ENCODE assay signal across 21 cellular contexts in genomic region chr18:78975699-78976098, GRCh38. TPM values are rescaled to one million over a fixed set of nuclear protein-coding genes. Genes with fewer than 3 reads are reported as not detected.
DNase-seq lines count a peak whose midpoint lies in the region; ATAC-seq and TF ChIP-seq lines count a peak whose summit lies in the region.
"Had no signal": no experiment of that assay in that cellular context is flagged by ENCODE, and none has a peak within 500 bp of the region (broad histone marks: within the 10 kb centered on the region; RNA-seq: fewer than 3 reads in every experiment).

No MANE protein-coding gene starts in this region.

- H3K4me1 ChIP-seq in vagina (peaks cover 20% of the 10 kb centered on the region), ovary (ENCODE audit: insufficient read depth) (peaks cover 4% of the 10 kb centered on the region)

- TF ChIP-seq EP300 in ovary (IDR thresholded peaks at IDR 0.05): no peak

- ATAC-seq in HG03571 (IDR thresholded peaks at IDR 0.05; ENCODE audit: unreplicated experiment): no peak
- ATAC-seq in GM19351 (IDR thresholded peaks at IDR 0.05; ENCODE audit: unreplicated experiment): no peak
- ATAC-seq: CD8-positive, alpha-beta T cell; GM12878 had no signal

- WGBS in ovary, 3 donors: 8 to 13% (median 10%) methylated on average over 3 of the region's 3 CpGs

- H3K9me3 ChIP-seq in vagina (no peaks in the 10 kb centered on the region), ovary (no peaks in the 10 kb centered on the region)

- no peak for TF ChIP-seq POLR2A in vagina (IDR thresholded peaks at IDR 0.05)
- no peak for TF ChIP-seq POLR2A in ovary (IDR thresholded peaks at IDR 0.05)

- TF ChIP-seq CTCF in VCaP (conservative IDR thresholded peaks at IDR 0.05) (no peak), vagina (IDR thresholded peaks at IDR 0.05) (no peak), ovary (IDR thresholded peaks at IDR 0.05) (no peak)

- peak overlapping the region in 1 of 2 donors; percentile 53 for H3K4me3 ChIP-seq in vagina
- H3K4me3 ChIP-seq in ovary: no peak overlapping the region
- H3K4me3 ChIP-seq: GM12878 had no signal

- intact Hi-C loops in vagina (cut with DNase I): no loop called here
- intact Hi-C loops in ovary (cut with DNase I): no loop called here

- DNase-seq in NCI-H510A treated with DMSO at 0.1 percent for 48 hours (lab: John Stamatoyannopoulos, UW) (peak; percentile 47), NCI-H510A (lab: John Stamatoyannopoulos, UW) (no peak), NCI-H1417 (lab: John Stamatoyannopoulos, UW) (peak in 2 of 3 experiments; percentile 81 to 97), vagina (ENCODE audit: extremely low spot score in 2 of 2) (peak in 1 of 2 donors; percentile 32), ovary (no peak)
- DNase-seq: DMS79 treated with DMSO at 0.1 percent for 48 hours; HFFc6; KBM-7; NCI-H1930; NCI-H524 treated with DMSO at 0.1 percent for 48 hours; NK-92 treated with Interleukin-12 subunit alpha and Interleukin-12 subunit beta, amount 100 ng/mL, for 24 hours; SIG-M5 had no signal

- peak overlapping the region; percentile 61; the same call in 1 of the 2 replicates for H3K27ac ChIP-seq in VCaP
- H3K27ac ChIP-seq in vagina: peak overlapping the region; percentile 81
- H3K27ac ChIP-seq in ovary: no peak overlapping the region

- H3K36me3 ChIP-seq in vagina (no peaks in the 10 kb centered on the region), ovary (no peaks in the 10 kb centered on the region)

- H3K27me3 ChIP-seq in vagina: no peaks in the 10 kb centered on the region
- peaks cover 2% of the 10 kb centered on the region for H3K27me3 ChIP-seq in ovary

RNA-seq across cellular contexts. Expression of gene SALL3, which starts 3.9 kb away (rescaled TPM):
- total RNA-seq in vagina: 7.4 TPM
- total RNA-seq in ovary: under 1 TPM in 1 of 7 donors, not detected in 6; 0.13 TPM
- under 1 TPM in 1 of 2 donors, not detected in 1; 0.15 TPM for polyA plus RNA-seq in ovary
- total RNA-seq: A172; CD8-positive, alpha-beta T cell; HFFc6; OCI-LY7; RPMI7951 had no signal
- polyA plus RNA-seq: BJ had no signal

Comparison
In these comparisons a context has a peak if more than half of its experiments do, and no peak if none do; other contexts are left out.
1. DNase-seq: peak in NCI-H510A treated with DMSO at 0.1 percent for 48 hours (single experiment) and NCI-H1417 (2 of 3); none in NCI-H510A (single experiment) and ovary (0 of 5).
2. H3K27ac ChIP-seq: peak in VCaP (single experiment) and vagina (single experiment); none in ovary (0 of 2).